ENCODE assay signal across 7 cellular contexts in genomic region chr1:171485375-171486047, GRCh38.
DNase-seq lines count a peak whose midpoint lies in the region; ATAC-seq and TF ChIP-seq lines count a peak whose summit lies in the region.

TSS of gene PRRC2C (plus strand) at chr1:171485530. CDS start at chr1:171512089, 26,559 bp downstream.

- TF ChIP-seq CTCF in astrocyte of the spinal cord (IDR thresholded peaks at IDR 0.05; ENCODE audit: low read depth, low read length) (peak; percentile 78), retinal pigment epithelial cell (conservative IDR thresholded peaks at IDR 0.05; ENCODE audit: low read depth, low read length) (peak; percentile 79)

- in situ Hi-C loops in astrocyte of the spinal cord (cut with HindIII; ENCODE audit: low sequenced_read_pairs), result no loop called here

- peak; percentile 97 for ATAC-seq in GM18502 (IDR thresholded peaks at IDR 0.05; ENCODE audit: poor library complexity, unreplicated experiment)
- ATAC-seq in HG02973 (IDR thresholded peaks at IDR 0.05; ENCODE audit: unreplicated experiment), result peak; percentile 95

- DNase-seq in NCI-H2029 (lab: John Stamatoyannopoulos, UW), result peak; percentile 83
- DNase-seq in T1000 (lab: John Stamatoyannopoulos, UW), result peak; percentile 87
- DNase-seq in astrocyte of the spinal cord (ENCODE audit: low read depth, low spot score), result peak; percentile 99
- DNase-seq in hippocampal formation (lab: John Stamatoyannopoulos, UW), result peak; percentile 94 to 97
- DNase-seq in retinal pigment epithelial cell (ENCODE audit: low read depth), result peak; percentile 95

- H3K4me3 ChIP-seq in astrocyte of the spinal cord (ENCODE audit: low read depth, low read length) (peak within 1 kb of the TSS; percentile 95), retinal pigment epithelial cell (ENCODE audit: low read length) (peak within 1 kb of the TSS; percentile 95)

Comparison
In these comparisons a context has a peak if more than half of its experiments do, and no peak if none do; other contexts are left out.
1. Peak in every context shown above with its lines: DNase-seq, ATAC-seq and H3K4me3 ChIP-seq.